25 cellular contexts compared by ENCODE assay signal in genomic region chr2:73106791-73107190, GRCh38. TPM values are rescaled to one million over a fixed set of nuclear protein-coding genes. Genes with fewer than 3 reads are reported as not detected.
A peak's percentile ranks its signal among the peaks of the same experiment; 100 is the strongest.
DNase-seq lines count a peak whose midpoint lies in the region; ATAC-seq and TF ChIP-seq lines count a peak whose summit lies in the region.
"Had no signal": no experiment of that assay in that cellular context is flagged by ENCODE, and none has a peak within 500 bp of the region (broad histone marks: within the 10 kb centered on the region; RNA-seq: fewer than 3 reads in every experiment).

No MANE protein-coding gene starts in this region.

- no peak overlapping the region for H4K8ac ChIP-seq in H9 (replicated peaks; ENCODE audit: insufficient read length, low read depth, low read length)

- H2AK5ac ChIP-seq in H9 (ENCODE audit: insufficient read length, low read length) = no peak overlapping the region

- no peak overlapping the region; the same call in 1 of the 2 replicates for H3K14ac ChIP-seq in H9 (ENCODE audit: insufficient read depth, low read length)

- WGBS in H9 (ENCODE audit: extremely low coverage, insufficient read length, low lambda C conversion rate) = no CpG with 5 or more reads among the region's 3 CpGs

- no peak overlapping the region for H2BK15ac ChIP-seq in H9 (ENCODE audit: low read depth, low read length)

- H3K56ac ChIP-seq in H9 (ENCODE audit: insufficient read length, low read depth, low read length) = no peak overlapping the region

- H3K27me3 Mint-ChIP-seq in T-helper 2 cell treated with Interferon-gamma antibody and Interleukin-4, amounts not matched to agents 5 μg/mL and 100 μg/mL, for 36 hours (ENCODE audit: low read depth) = peaks cover 10% of the 10 kb centered on the region
- H3K27me3 Mint-ChIP-seq in H9 (ENCODE audit: low read depth) = peaks cover 6% of the 10 kb centered on the region
- H3K27me3 Mint-ChIP-seq in effector memory CD8-positive, alpha-beta T cell = no peaks in the 10 kb centered on the region
- no peaks in the 10 kb centered on the region for H3K27me3 Mint-ChIP-seq in osteocyte (ENCODE audit: unreplicated experiment)
- H3K27me3 Mint-ChIP-seq: activated naive CD8-positive, alpha-beta T cell treated with anti-CD3 and anti-CD28 coated beads for 36 hours had no signal

- H3K9me3 ChIP-seq in H9 (ENCODE audit: control insufficient read depth, low read depth, low read length) = no peaks in the 10 kb centered on the region
- H3K9me3 ChIP-seq: esophagus muscularis mucosa, HAP-1, stomach had no signal

- H3K27ac ChIP-seq in H9 (ENCODE audit: insufficient read length, low read depth, low read length) = no peak overlapping the region
- H3K27ac ChIP-seq: 22Rv1 had no signal

- no peaks in the 10 kb centered on the region; the same call in 1 of the 2 replicates for H3K79me2 ChIP-seq in H9 (ENCODE audit: insufficient read depth, low read length)

- no peak overlapping the region for H3K9ac ChIP-seq in H9 (ENCODE audit: extremely low read depth, insufficient read length, low read length)

- no peaks in the 10 kb centered on the region for H3K79me1 ChIP-seq in H9 (ENCODE audit: insufficient read depth, low read depth, low read length, poor library complexity, severe bottlenecking)

- H4K91ac ChIP-seq in H9 (ENCODE audit: insufficient read length, low read depth, low read length) = no peak overlapping the region

- no peak overlapping the region for H3K4ac ChIP-seq in H9 (ENCODE audit: low read depth, low read length)

- peaks cover 39% of the 10 kb centered on the region for H3K4me1 Mint-ChIP-seq in T-helper 2 cell treated with Interferon-gamma antibody and Interleukin-4, amounts not matched to agents 5 μg/mL and 100 μg/mL, for 36 hours (ENCODE audit: low read depth)
- peaks cover 23 to 36% of the 10 kb centered on the region in 2 experiments for H3K4me1 Mint-ChIP-seq in H9
- H3K4me1 Mint-ChIP-seq in effector memory CD8-positive, alpha-beta T cell (ENCODE audit: low read depth in 2 of 2) = peaks cover 43 to 69% of the 10 kb centered on the region in 2 donors
- H3K4me1 Mint-ChIP-seq in osteocyte (ENCODE audit: unreplicated experiment) = peaks cover 56% of the 10 kb centered on the region

- peak overlapping the region; percentile 3 for H3K4me3 Mint-ChIP-seq in T-helper 2 cell treated with Interferon-gamma antibody and Interleukin-4, amounts not matched to agents 5 μg/mL and 100 μg/mL, for 36 hours
- H3K4me3 Mint-ChIP-seq in H9 (no peak overlapping the region), osteocyte (ENCODE audit: unreplicated experiment) (no peak overlapping the region)
- H3K4me3 Mint-ChIP-seq in effector memory CD8-positive, alpha-beta T cell = peak overlapping the region; percentile 50 to 77
- H3K4me3 Mint-ChIP-seq: activated naive CD8-positive, alpha-beta T cell treated with anti-CD3 and anti-CD28 coated beads for 36 hours; activated T-cell treated with anti-CD3 and anti-CD28 coated beads, Interleukin-2, amount 50 U/mL, for 72 hours had no signal

- H2BK20ac ChIP-seq in H9 (ENCODE audit: low read depth, low read length, poor library complexity, severe bottlenecking) = no peak overlapping the region

- peaks cover 3% of the 10 kb centered on the region; the same call in 1 of the 2 replicates for H3K4me1 ChIP-seq in H9 (ENCODE audit: insufficient read depth, low read length)

- no peak overlapping the region for H3K4me2 ChIP-seq in H9 (ENCODE audit: insufficient read depth, insufficient read length, low read length)

- H2BK120ac ChIP-seq in H9 (ENCODE audit: low read depth, low read length, poor library complexity, severe bottlenecking) = no peak overlapping the region

- H4K5ac ChIP-seq in H9 (ENCODE audit: insufficient read length, low read depth, low read length) = no peak overlapping the region

- peak overlapping the region; percentile 18 for H3K27ac Mint-ChIP-seq in T-helper 2 cell treated with Interferon-gamma antibody and Interleukin-4, amounts not matched to agents 5 μg/mL and 100 μg/mL, for 36 hours
- H3K27ac Mint-ChIP-seq in H9 (peak overlapping the region in 2 of 3 experiments; percentile 67 to 68; a peak in 2 of 7 replicates), osteocyte (ENCODE audit: unreplicated experiment) (peak overlapping the region; percentile 50)
- peak overlapping the region in 1 of 2 donors; percentile 84 for H3K27ac Mint-ChIP-seq in effector memory CD8-positive, alpha-beta T cell
- H3K27ac Mint-ChIP-seq: activated naive CD8-positive, alpha-beta T cell treated with anti-CD3 and anti-CD28 coated beads for 36 hours; activated T-cell treated with anti-CD3 and anti-CD28 coated beads, Interleukin-2, amount 50 U/mL, for 72 hours; nephron had no signal

- no peak overlapping the region for H2BK12ac ChIP-seq in H9 (ENCODE audit: insufficient read length, low read depth, low read length)

- no peak overlapping the region for H3K18ac ChIP-seq in H9 (ENCODE audit: insufficient read length, low read depth, low read length)

- no peak for ATAC-seq in effector memory CD8-positive, alpha-beta T cell (replicated peaks)
- no peak for ATAC-seq in GM19023 (IDR thresholded peaks at IDR 0.05; ENCODE audit: unreplicated experiment)
- ATAC-seq: activated T-cell treated with anti-CD3 and anti-CD28 coated beads, Interleukin-2, amount 50 U/mL, for 72 hours had no signal

- H3K23me2 ChIP-seq in H9 (ENCODE audit: insufficient read length, low read depth, low read length, poor library complexity, severe bottlenecking) = peaks cover 4% of the 10 kb centered on the region

- DNase-seq in T-helper 2 cell treated with Interferon-gamma antibody and Interleukin-4, amounts not matched to agents 5 μg/mL and 100 μg/mL, for 36 hours (ENCODE audit: low spot score) = no peak
- no peak for DNase-seq in T-helper 2 cell
- DNase-seq in H9 = no peak
- no peak for DNase-seq in effector memory CD8-positive, alpha-beta T cell
- no peak for DNase-seq in osteocyte (ENCODE audit: extremely low spot score, unreplicated experiment)
- no peak for DNase-seq in NCI-H748 (lab: John Stamatoyannopoulos, UW; ENCODE audit: unreplicated experiment)
- DNase-seq in superior temporal gyrus (ENCODE audit: extremely low spot score) = no peak
- DNase-seq: activated naive CD8-positive, alpha-beta T cell treated with anti-CD3 and anti-CD28 coated beads for 36 hours; activated T-cell treated with anti-CD3 and anti-CD28 coated beads, Interleukin-2, amount 50 U/mL, for 72 hours; effector CD8-positive, alpha-beta T cell; GF-D8; KBM-7; NCI-H1694; NCI-H2171 treated with DMSO at 0.1 percent for 48 hours; NCI-H748 treated with DMSO at 0.1 percent for 48 hours; posterior cingulate gyrus; stimulated activated CD4-positive, alpha-beta T cell treated with anti-CD3 and anti-CD28 coated beads, Interleukin-4, amount 100 ng/mL, for 24 hours; stomach; SW 1271; trophoblast cell had no signal

- no peak for TF ChIP-seq CTCF in H9 (conservative IDR thresholded peaks at IDR 0.05)
- TF ChIP-seq CTCF in osteocyte (IDR thresholded peaks at IDR 0.05) = no peak

- no peaks in the 10 kb centered on the region for H3K27me3 ChIP-seq in H9 (ENCODE audit: insufficient read depth, low read length)
- H3K27me3 ChIP-seq: esophagus muscularis mucosa had no signal

- H4K20me1 ChIP-seq in H9 (ENCODE audit: control insufficient read depth, insufficient read depth, insufficient read length) = no peaks in the 10 kb centered on the region

- H2BK5ac ChIP-seq in H9 (ENCODE audit: insufficient read length, low read length) = no peak overlapping the region

- no peak overlapping the region for H3K23ac ChIP-seq in H9 (ENCODE audit: insufficient read length, low read depth, low read length)

- H3K9me3 Mint-ChIP-seq in T-helper 2 cell treated with Interferon-gamma antibody and Interleukin-4, amounts not matched to agents 5 μg/mL and 100 μg/mL, for 36 hours = no peaks in the 10 kb centered on the region
- H3K9me3 Mint-ChIP-seq in H9 (no peaks in the 10 kb centered on the region), osteocyte (ENCODE audit: unreplicated experiment) (no peaks in the 10 kb centered on the region)
- H3K9me3 Mint-ChIP-seq in effector memory CD8-positive, alpha-beta T cell = no peaks in the 10 kb centered on the region
- H3K9me3 Mint-ChIP-seq: activated naive CD8-positive, alpha-beta T cell treated with anti-CD3 and anti-CD28 coated beads for 36 hours; activated T-cell treated with anti-CD3 and anti-CD28 coated beads, Interleukin-2, amount 50 U/mL, for 72 hours; nephron had no signal

- H2AFZ ChIP-seq in H9 (ENCODE audit: low read length) = no peak overlapping the region

- no peak overlapping the region for H3T11ph ChIP-seq in H9 (ENCODE audit: low read length)

- H3K36me3 Mint-ChIP-seq in T-helper 2 cell treated with Interferon-gamma antibody and Interleukin-4, amounts not matched to agents 5 μg/mL and 100 μg/mL, for 36 hours (ENCODE audit: low read depth) = no peaks in the 10 kb centered on the region
- peaks cover 0 to 4% (median 0%) of the 10 kb centered on the region in 3 experiments; a peak in 3 of 7 replicates for H3K36me3 Mint-ChIP-seq in H9 (ENCODE audit: insufficient read depth in 1 of 3, low read depth in 3 of 3)
- peaks cover 12% of the 10 kb centered on the region for H3K36me3 Mint-ChIP-seq in effector memory CD8-positive, alpha-beta T cell (ENCODE audit: insufficient read depth)
- no peaks in the 10 kb centered on the region for H3K36me3 Mint-ChIP-seq in osteocyte (ENCODE audit: unreplicated experiment)
- H3K36me3 Mint-ChIP-seq: activated naive CD8-positive, alpha-beta T cell treated with anti-CD3 and anti-CD28 coated beads for 36 hours had no signal

RNA-seq across cellular contexts. Expression of gene RAB11FIP5, which starts 6.0 kb away (rescaled TPM):
- 6.4 and 7.1 TPM in 2 replicates for total RNA-seq in H9 (2021)
- total RNA-seq in osteocyte = 30.8 and 35.5 TPM in 2 replicates

RNA-seq across cellular contexts. Expression of gene SFXN5, which starts 35.3 kb away (rescaled TPM):
- total RNA-seq in H9 (2021) = 28.9 and 30.9 TPM in 2 replicates
- 9.8 and 12.7 TPM in 2 replicates for total RNA-seq in osteocyte

Comparison
In these comparisons a context has a peak if more than half of its experiments do, and no peak if none do; other contexts are left out.
1. H3K4me3 Mint-ChIP-seq: peak in T-helper 2 cell treated with Interferon-gamma antibody and Interleukin-4, amounts not matched to agents 5 μg/mL and 100 μg/mL, for 36 hours (single experiment) and effector memory CD8-positive, alpha-beta T cell (2 of 2); none in H9 (0 of 2) and osteocyte (single experiment).